18 cellular contexts compared by ENCODE assay signal in genomic region chr4:156764145-156764544, GRCh38.
DNase-seq lines count a peak whose midpoint lies in the region; ATAC-seq and TF ChIP-seq lines count a peak whose summit lies in the region.
"Had no signal": no experiment of that assay in that cellular context is flagged by ENCODE, and none has a peak within 500 bp of the region (broad histone marks: within the 10 kb centered on the region; RNA-seq: fewer than 3 reads in every experiment).

No MANE protein-coding gene starts in this region.

- H3K36me3 ChIP-seq in ACC112 (ENCODE audit: insufficient read depth, low read length), result peaks cover 28% of the 10 kb centered on the region
- H3K36me3 ChIP-seq in left lung, result no peaks in the 10 kb centered on the region
- H3K36me3 ChIP-seq: gastrocnemius medialis, neural progenitor cell had no signal

- H2AFZ ChIP-seq in ACC112 (ENCODE audit: low read length, unreplicated experiment), result no peak overlapping the region
- H2AFZ ChIP-seq: neural progenitor cell, PC-9 had no signal

- POLR2A ChIA-PET in GM10248 (lab: Yijun Ruan, JAX), result no interaction called here

- H3K4me1 ChIP-seq in ACC112 (ENCODE audit: control insufficient read depth, insufficient read depth, low read length, unreplicated experiment) (peaks cover 33% of the 10 kb centered on the region), left lung (no peaks in the 10 kb centered on the region)
- H3K4me1 ChIP-seq: neural progenitor cell had no signal

- H3K79me2 ChIP-seq in ACC112 (ENCODE audit: control insufficient read depth, insufficient read depth, low read length, unreplicated experiment), result no peaks in the 10 kb centered on the region

- H3K9me3 ChIP-seq in left lung, result no peaks in the 10 kb centered on the region
- H3K9me3 ChIP-seq: gastrocnemius medialis, HAP-1 had no signal

- H3K9me3 Mint-ChIP-seq in HFFc6, result no peaks in the 10 kb centered on the region
- H3K9me3 Mint-ChIP-seq in activated CD4-positive, alpha-beta T cell treated with anti-CD3 and anti-CD28 coated beads, Interleukin-2, amount 10 ng/mL, durations not matched to agents 24 days and 14 days, result no peaks in the 10 kb centered on the region
- H3K9me3 Mint-ChIP-seq: activated T-cell treated with anti-CD3 and anti-CD28 coated beads, Interleukin-2, amount 50 U/mL, for 72 hours; neural progenitor cell had no signal

- intact Hi-C loops in left lung (cut with DNase I), result no loop called here
- intact Hi-C loops in activated CD4-positive, alpha-beta T cell treated with anti-CD3 and anti-CD28 coated beads, Interleukin-2, amount 10 ng/mL, durations not matched to agents 24 days and 14 days (cut with micrococcal nuclease), result no loop called here

- H3K4me3 Mint-ChIP-seq in HFFc6, result peak overlapping the region; percentile 52
- H3K4me3 Mint-ChIP-seq in activated CD4-positive, alpha-beta T cell treated with anti-CD3 and anti-CD28 coated beads, Interleukin-2, amount 10 ng/mL, durations not matched to agents 24 days and 14 days, result no peak overlapping the region
- H3K4me3 Mint-ChIP-seq: activated T-cell treated with anti-CD3 and anti-CD28 coated beads, Interleukin-2, amount 50 U/mL, for 72 hours; neural progenitor cell had no signal

- no peak for TF ChIP-seq CTCF in HFFc6 (IDR thresholded peaks at IDR 0.05)
- no peak for TF ChIP-seq CTCF in astrocyte of the spinal cord (IDR thresholded peaks at IDR 0.05; ENCODE audit: low read depth, low read length)
- TF ChIP-seq CTCF in left lung (IDR thresholded peaks at IDR 0.05), result no peak
- TF ChIP-seq CTCF in GM10248 (IDR thresholded peaks at IDR 0.05; ENCODE audit: control extremely low read depth, extremely low read depth, low read depth, missing control alignments), result no peak

- H3K27ac ChIP-seq in ACC112 (ENCODE audit: low read depth, low read length), result peak overlapping the region; percentile 21; the same call in 1 of the 2 replicates
- no peak overlapping the region for H3K27ac ChIP-seq in left lung
- H3K27ac ChIP-seq: neural progenitor cell, PC-9 had no signal

- peaks cover 78% of the 10 kb centered on the region for H3K4me1 Mint-ChIP-seq in HFFc6 (ENCODE audit: low read depth)
- H3K4me1 Mint-ChIP-seq in activated CD4-positive, alpha-beta T cell treated with anti-CD3 and anti-CD28 coated beads, Interleukin-2, amount 10 ng/mL, durations not matched to agents 24 days and 14 days, result no peaks in the 10 kb centered on the region

- DNase-seq in HFFc6, result peak; percentile 44
- peak; percentile 61 for DNase-seq in astrocyte of the spinal cord (ENCODE audit: low read depth, low spot score)
- DNase-seq in left lung, result no peak
- DNase-seq in GM10248 (ENCODE audit: extremely low spot score), result no peak
- no peak for DNase-seq in activated CD4-positive, alpha-beta T cell treated with anti-CD3 and anti-CD28 coated beads, Interleukin-2, amount 10 ng/mL, durations not matched to agents 24 days and 14 days
- DNase-seq in NCI-H2196 treated with DMSO at 0.1 percent for 48 hours (lab: John Stamatoyannopoulos, UW; ENCODE audit: unreplicated experiment), result no peak
- DNase-seq: activated CD4-positive, alpha-beta T cell treated with anti-CD3 and anti-CD28 coated beads, Interleukin-2, amount 50 U/mL, for 4 hours; activated T-cell treated with anti-CD3 and anti-CD28 coated beads, Interleukin-2, amount 50 U/mL, for 72 hours; cerebellar nuclear complex; gastrocnemius medialis; MV-4-11; NCI-H748 treated with DMSO at 0.1 percent for 48 hours; right cardiac atrium had no signal

- CTCF ChIA-PET in GM10248 (lab: Yijun Ruan, JAX), result no interaction called here

- in situ Hi-C loops in astrocyte of the spinal cord (cut with HindIII; ENCODE audit: low sequenced_read_pairs), result no loop called here

- peak overlapping the region; percentile 17 for H3K27ac Mint-ChIP-seq in HFFc6
- H3K27ac Mint-ChIP-seq in activated CD4-positive, alpha-beta T cell treated with anti-CD3 and anti-CD28 coated beads, Interleukin-2, amount 10 ng/mL, durations not matched to agents 24 days and 14 days, result no peak overlapping the region
- H3K27ac Mint-ChIP-seq: activated T-cell treated with anti-CD3 and anti-CD28 coated beads, Interleukin-2, amount 50 U/mL, for 72 hours; neural progenitor cell had no signal

- H3K36me3 Mint-ChIP-seq in HFFc6 (ENCODE audit: low read depth), result peaks cover 63% of the 10 kb centered on the region
- H3K36me3 Mint-ChIP-seq in activated CD4-positive, alpha-beta T cell treated with anti-CD3 and anti-CD28 coated beads, Interleukin-2, amount 10 ng/mL, durations not matched to agents 24 days and 14 days (ENCODE audit: low read depth), result no peaks in the 10 kb centered on the region

- H3K4me3 ChIP-seq in ACC112 (ENCODE audit: low read depth, low read length) (no peak overlapping the region), astrocyte of the spinal cord (ENCODE audit: low read depth, low read length) (no peak overlapping the region), left lung (no peak overlapping the region)
- H3K4me3 ChIP-seq: gastrocnemius medialis, HAP-1, neural progenitor cell, PC-9 had no signal

- no peaks in the 10 kb centered on the region for H3K27me3 Mint-ChIP-seq in HFFc6 (ENCODE audit: insufficient read depth)
- H3K27me3 Mint-ChIP-seq in activated CD4-positive, alpha-beta T cell treated with anti-CD3 and anti-CD28 coated beads, Interleukin-2, amount 10 ng/mL, durations not matched to agents 24 days and 14 days, result no peaks in the 10 kb centered on the region

- peak; percentile 38 for ATAC-seq in left lung
- ATAC-seq in HG02852 (IDR thresholded peaks at IDR 0.05; ENCODE audit: unreplicated experiment), result no peak
- ATAC-seq: activated T-cell treated with anti-CD3 and anti-CD28 coated beads, Interleukin-2, amount 50 U/mL, for 72 hours; gastrocnemius medialis; right cardiac atrium had no signal

- no peaks in the 10 kb centered on the region for H3K27me3 ChIP-seq in ACC112 (ENCODE audit: insufficient read depth, low read length)
- H3K27me3 ChIP-seq in left lung, result no peaks in the 10 kb centered on the region
- H3K27me3 ChIP-seq: gastrocnemius medialis, neural progenitor cell had no signal

Comparison
In these comparisons a context has a peak if more than half of its experiments do, and no peak if none do; other contexts are left out.
1. DNase-seq: peak in HFFc6 (single experiment) and astrocyte of the spinal cord (single experiment); none in left lung (0 of 2), GM10248 (single experiment), activated CD4-positive, alpha-beta T cell treated with anti-CD3 and anti-CD28 coated beads, Interleukin-2, amount 10 ng/mL, durations not matched to agents 24 days and 14 days (single experiment) and NCI-H2196 treated with DMSO at 0.1 percent for 48 hours (single experiment).